27 cellular contexts compared by ENCODE assay signal in genomic region chr14:104020471-104020870, GRCh38.
"Had no signal": no experiment of that assay in that cellular context is flagged by ENCODE, and none has a peak within 500 bp of the region (broad histone marks: within the 10 kb centered on the region; RNA-seq: fewer than 3 reads in every experiment).

No MANE protein-coding gene starts in this region.

- H3K36me3 ChIP-seq: SJCRH30 had no signal

- H3K4me3 Mint-ChIP-seq: activated CD4-positive, alpha-beta T cell treated with anti-CD3 and anti-CD28 coated beads, Interleukin-2, amount 10 ng/mL, durations not matched to agents 7 days and 5 days; activated CD8-positive, alpha-beta T cell treated with anti-CD3 and anti-CD28 coated beads, Interleukin-2, amount 10 ng/mL, durations not matched to agents 7 days and 5 days; activated naive CD4-positive, alpha-beta T cell treated with anti-CD3 and anti-CD28 coated beads, Interleukin-2, amount 10 ng/mL, durations not matched to agents 7 days and 5 days; activated naive CD8-positive, alpha-beta T cell; activated naive CD8-positive, alpha-beta T cell treated with anti-CD3 and anti-CD28 coated beads, Interleukin-2, amount 50 U/mL, for 24 hours; activated T-cell treated with anti-CD3 and anti-CD28 coated beads, Interleukin-2, amount 50 U/mL, for 24 hours; activated T-helper 1 cell treated with anti-CD3 and anti-CD28 coated beads, Interleukin-12 subunit alpha, Interleukin-12 subunit beta, Interleukin-2, Interleukin-4 antibody, amounts not matched to agents 30 ng/mL and 10 ng/mL and 1 ng/mL, durations not matched to agents 14 hours and 24 hours and 36 hours; brain; T-helper 2 cell treated with Interferon-gamma antibody and Interleukin-4, amounts not matched to agents 5 μg/mL and 100 μg/mL, for 36 hours had no signal

- H3K4me1 Mint-ChIP-seq: activated CD4-positive, alpha-beta T cell treated with anti-CD3 and anti-CD28 coated beads, Interleukin-2, amount 10 ng/mL, durations not matched to agents 7 days and 5 days; activated naive CD4-positive, alpha-beta T cell treated with anti-CD3 and anti-CD28 coated beads, Interleukin-2, amount 10 ng/mL, durations not matched to agents 7 days and 5 days; activated naive CD8-positive, alpha-beta T cell treated with anti-CD3 and anti-CD28 coated beads, Interleukin-2, amount 50 U/mL, for 24 hours; brain had no signal

- H3K27ac Mint-ChIP-seq: activated CD4-positive, alpha-beta T cell treated with anti-CD3 and anti-CD28 coated beads, Interleukin-2, amount 10 ng/mL, durations not matched to agents 7 days and 5 days; activated CD8-positive, alpha-beta T cell treated with anti-CD3 and anti-CD28 coated beads, Interleukin-2, amount 10 ng/mL, durations not matched to agents 7 days and 5 days; activated naive CD4-positive, alpha-beta T cell treated with anti-CD3 and anti-CD28 coated beads, Interleukin-2, amount 10 ng/mL, durations not matched to agents 7 days and 5 days; activated naive CD8-positive, alpha-beta T cell; activated naive CD8-positive, alpha-beta T cell treated with anti-CD3 and anti-CD28 coated beads, Interleukin-2, amount 50 U/mL, for 24 hours; activated T-cell treated with anti-CD3 and anti-CD28 coated beads, Interleukin-2, amount 50 U/mL, for 24 hours; activated T-helper 1 cell treated with anti-CD3 and anti-CD28 coated beads, Interleukin-12 subunit alpha, Interleukin-12 subunit beta, Interleukin-2, Interleukin-4 antibody, amounts not matched to agents 30 ng/mL and 10 ng/mL and 1 ng/mL, durations not matched to agents 14 hours and 24 hours and 36 hours; T-helper 2 cell treated with Interferon-gamma antibody and Interleukin-4, amounts not matched to agents 5 μg/mL and 100 μg/mL, for 36 hours had no signal

- DNase-seq: activated CD4-positive, alpha-beta T cell treated with anti-CD3 and anti-CD28 coated beads, Interleukin-2, amount 10 ng/mL, durations not matched to agents 7 days and 5 days; activated CD4-positive, alpha-beta T cell treated with anti-CD3 and anti-CD28 coated beads, Interleukin-2, amount 50 U/mL, for 48 hours; activated CD8-positive, alpha-beta T cell treated with anti-CD3 and anti-CD28 coated beads, Interleukin-2, amount 10 ng/mL, durations not matched to agents 7 days and 5 days; activated gamma-delta T cell treated with Interleukin-2 at 50 U/mL for 16 hours; activated naive CD4-positive, alpha-beta T cell treated with anti-CD3 and anti-CD28 coated beads, Interleukin-2, amount 10 ng/mL, durations not matched to agents 7 days and 5 days; activated naive CD8-positive, alpha-beta T cell treated with anti-CD3 and anti-CD28 coated beads, Interleukin-2, amount 50 U/mL, for 24 hours; activated T-cell treated with anti-CD3 and anti-CD28 coated beads, Interleukin-2, amount 50 U/mL, for 24 hours; anterior cingulate cortex; central memory CD4-positive, alpha-beta T cell; NCI-H1092 treated with DMSO at 0.1 percent for 48 hours; NCI-H1417; NCI-H146; NCI-H187; NCI-H2029 treated with DMSO at 0.1 percent for 48 hours; NCI-H2107; NCI-H510A; NCI-H748 treated with DMSO at 0.1 percent for 48 hours; NK-92 treated with Interleukin-12 subunit alpha and Interleukin-12 subunit beta, amount 100 ng/mL, for 24 hours; PC-9; SHP77; SJCRH30 had no signal

- H3K4me1 ChIP-seq: SJCRH30 had no signal

- H3K9me3 Mint-ChIP-seq: activated CD4-positive, alpha-beta T cell treated with anti-CD3 and anti-CD28 coated beads, Interleukin-2, amount 10 ng/mL, durations not matched to agents 7 days and 5 days; activated naive CD4-positive, alpha-beta T cell treated with anti-CD3 and anti-CD28 coated beads, Interleukin-2, amount 10 ng/mL, durations not matched to agents 7 days and 5 days; activated naive CD8-positive, alpha-beta T cell treated with anti-CD3 and anti-CD28 coated beads, Interleukin-2, amount 50 U/mL, for 24 hours; activated T-cell treated with anti-CD3 and anti-CD28 coated beads, Interleukin-2, amount 50 U/mL, for 24 hours; activated T-helper 1 cell treated with anti-CD3 and anti-CD28 coated beads, Interleukin-12 subunit alpha, Interleukin-12 subunit beta, Interleukin-2, Interleukin-4 antibody, amounts not matched to agents 30 ng/mL and 10 ng/mL and 1 ng/mL, durations not matched to agents 14 hours and 24 hours and 36 hours; T-helper 2 cell treated with Interferon-gamma antibody and Interleukin-4, amounts not matched to agents 5 μg/mL and 100 μg/mL, for 36 hours had no signal

- H3K36me3 Mint-ChIP-seq: activated naive CD4-positive, alpha-beta T cell treated with anti-CD3 and anti-CD28 coated beads, Interleukin-2, amount 10 ng/mL, durations not matched to agents 7 days and 5 days; activated naive CD8-positive, alpha-beta T cell; brain had no signal

- H3K9me3 ChIP-seq: SJCRH30 had no signal

- H3K4me3 ChIP-seq: PC-9, SJCRH30, SK-N-MC had no signal

- H3K27ac ChIP-seq: KMS-11, PC-9, SJCRH30, SK-N-MC had no signal
